ENCODE assay signal across 8 cellular contexts in genomic region chr11:86938900-86939880, GRCh38. TPM values are rescaled to one million over a fixed set of nuclear protein-coding genes. Genes with fewer than 3 reads are reported as not detected.
A peak's percentile ranks its signal among the peaks of the same experiment; 100 is the strongest.
DNase-seq lines count a peak whose midpoint lies in the region; ATAC-seq and TF ChIP-seq lines count a peak whose summit lies in the region.

No MANE protein-coding gene starts in this region.

- no peak overlapping the region for H3K4me3 ChIP-seq in Karpas-422 (ENCODE audit: low read length)
- no peak overlapping the region for H3K4me3 ChIP-seq in ovary

- H3K4me1 ChIP-seq in Karpas-422 (ENCODE audit: low read length) (peaks cover 11% of the 10 kb centered on the region), ovary (ENCODE audit: insufficient read depth) (peaks cover 29% of the 10 kb centered on the region)

- DNase-seq in CD1c-positive myeloid dendritic cell (ENCODE audit: extremely low spot score) (peak; percentile 55), Karpas-422 (peak; percentile 91), SHP77 treated with DMSO at 0.1 percent for 48 hours (lab: John Stamatoyannopoulos, UW) (peak; percentile 26), ovary (no peak)

- peak; percentile 76 for ATAC-seq in GM19023 (IDR thresholded peaks at IDR 0.05; ENCODE audit: unreplicated experiment)
- ATAC-seq in esophagus mucosa = peak; percentile 69
- no peak for ATAC-seq in GM19467 (IDR thresholded peaks at IDR 0.05; ENCODE audit: unreplicated experiment)
- no peak for ATAC-seq in HG02970 (IDR thresholded peaks at IDR 0.05; ENCODE audit: low FRiP score, unreplicated experiment)

- H3K79me2 ChIP-seq in Karpas-422 (ENCODE audit: low read length) = no peaks in the 10 kb centered on the region

- TF ChIP-seq CTCF in ovary (IDR thresholded peaks at IDR 0.05) = peak in 2 of 3 donors; percentile 66 to 78

- no peak for TF ChIP-seq POLR2A in ovary (IDR thresholded peaks at IDR 0.05)

- 2 to 11% (median 3%) methylated on average over 4 of the region's 4 CpGs for WGBS in ovary, 3 donors

- H4K20me1 ChIP-seq in Karpas-422 (ENCODE audit: insufficient read depth, low read depth, low read length) = no peaks in the 10 kb centered on the region

- TF ChIP-seq EP300 in ovary (IDR thresholded peaks at IDR 0.05) = no peak

- peak overlapping the region; percentile 22; the same call in 1 of the 2 replicates for H2AFZ ChIP-seq in Karpas-422 (ENCODE audit: low read length)

- no peak overlapping the region for H3K27ac ChIP-seq in Karpas-422 (ENCODE audit: low read length)
- peak overlapping the region; percentile 17 to 68 for H3K27ac ChIP-seq in ovary

- no peak overlapping the region for H3K4me2 ChIP-seq in Karpas-422 (ENCODE audit: low read depth, low read length, poor library complexity, severe bottlenecking)

- intact Hi-C loops in ovary (cut with DNase I) = loop anchor here in 2 of 4 donors (5.0 to 10.0 kb wide), 2 partner anchors 264 to 348 kb away; partner anchors contain the start of gene ME3 (in 1 of the 2)

- H3K9me2 ChIP-seq in Karpas-422 (replicated peaks; ENCODE audit: insufficient read depth, low read length) = no peaks in the 10 kb centered on the region

- no peak overlapping the region for H3K9ac ChIP-seq in Karpas-422 (ENCODE audit: low read length)

- no peaks in the 10 kb centered on the region for H3K27me3 ChIP-seq in Karpas-422 (ENCODE audit: low read length)
- no peaks in the 10 kb centered on the region for H3K27me3 ChIP-seq in ovary

- no peaks in the 10 kb centered on the region for H3K36me3 ChIP-seq in Karpas-422 (ENCODE audit: insufficient read depth, low read length)
- H3K36me3 ChIP-seq in ovary = no peaks in the 10 kb centered on the region

- H3K9me3 ChIP-seq in Karpas-422 (ENCODE audit: low read length) (no peaks in the 10 kb centered on the region), ovary (no peaks in the 10 kb centered on the region)

RNA-seq across cellular contexts. Expression of gene FZD4, which starts 16.0 kb away (rescaled TPM):
- 1.8 and 1.9 TPM in 2 replicates for total RNA-seq in Karpas-422 (2014; rRNA removed; shearing (Covaris generic); ENCODE audit: low replicate concordance)
- total RNA-seq in esophagus mucosa = 3.3 TPM
- total RNA-seq in ovary = 10 to 100 TPM; 14.0 to 30.7 (median 23.3) TPM
- polyA plus RNA-seq in ovary = 10 to 100 TPM; 15.0 to 53.5 TPM

Comparison
In these comparisons a context has a peak if more than half of its experiments do, and no peak if none do; other contexts are left out.
1. DNase-seq: peak in CD1c-positive myeloid dendritic cell (single experiment), Karpas-422 (single experiment) and SHP77 treated with DMSO at 0.1 percent for 48 hours (single experiment); none in ovary (0 of 5).
2. ATAC-seq: peak in GM19023 (single experiment) and esophagus mucosa (single experiment); none in GM19467 (single experiment) and HG02970 (single experiment).